27 cellular contexts compared by ENCODE assay signal in genomic region chr5:174981416-174981815, GRCh38.
A peak's percentile ranks its signal among the peaks of the same experiment; 100 is the strongest.
DNase-seq lines count a peak whose midpoint lies in the region; FAIRE-seq and TF ChIP-seq lines count a peak whose summit lies in the region.
"Had no signal": no experiment of that assay in that cellular context is flagged by ENCODE, and none has a peak within 500 bp of the region (broad histone marks: within the 10 kb centered on the region; RNA-seq: fewer than 3 reads in every experiment).

No MANE protein-coding gene starts in this region.

- H3K27me3 Mint-ChIP-seq in nephron progenitor cell (ENCODE audit: low read depth, poor library complexity) (peaks cover 3% of the 10 kb centered on the region), progenitor cell of endocrine pancreas (peaks cover 2% of the 10 kb centered on the region), type B pancreatic cell (no peaks in the 10 kb centered on the region)

- no peak overlapping the region for H2BK20ac ChIP-seq in H1 (ENCODE audit: low read length)

- H2AK5ac ChIP-seq in H1 (ENCODE audit: low read depth, low read length): no peak overlapping the region

- no peak overlapping the region for H2BK15ac ChIP-seq in H1 (ENCODE audit: low read length)

- H3K4me1 Mint-ChIP-seq in nephron progenitor cell (peaks cover 28% of the 10 kb centered on the region), progenitor cell of endocrine pancreas (ENCODE audit: low read depth) (peaks cover 24% of the 10 kb centered on the region), type B pancreatic cell (ENCODE audit: unreplicated experiment) (peaks cover 13% of the 10 kb centered on the region)
- H3K4me1 Mint-ChIP-seq: CD14-positive monocyte; CD4-positive, alpha-beta memory T cell; CD4-positive, CD25-positive, alpha-beta regulatory T cell; CD8-positive, alpha-beta memory T cell had no signal

- TF ChIP-seq EP300 in H1 (IDR thresholded peaks at IDR 0.05; ENCODE audit: borderline replicate concordance in 1 of 2, low read depth in 2 of 2, low read length in 2 of 2): no peak

- H2BK12ac ChIP-seq in H1 (ENCODE audit: low read depth, low read length): no peak overlapping the region

- WGBS in H1 (ENCODE audit: extremely low coverage in 1 of 2, insufficient coverage in 1 of 2, insufficient read length in 1 of 2, insufficient replicate concordance in 2 of 2, low coverage in 1 of 2, low lambda C conversion rate in 2 of 2, missing lambda C conversion rate in 1 of 2), 2 experiments: 89% methylated on average over 6 of the region's 6 CpGs; no CpG with 5 or more reads in 1 of the 2 experiments

- H3K23ac ChIP-seq in H1 (ENCODE audit: insufficient read length): no peak overlapping the region

- no peak overlapping the region for H4K5ac ChIP-seq in H1 (ENCODE audit: insufficient read length, low read depth, low read length)

- H3K9me3 Mint-ChIP-seq in nephron progenitor cell (peaks cover 3% of the 10 kb centered on the region), progenitor cell of endocrine pancreas (ENCODE audit: low read depth) (peaks cover 4% of the 10 kb centered on the region), type B pancreatic cell (peaks cover 4% of the 10 kb centered on the region)
- H3K9me3 Mint-ChIP-seq: CD4-positive, alpha-beta memory T cell had no signal

- no peak for TF ChIP-seq CTCF in H1 (IDR thresholded peaks at IDR 0.05; ENCODE audit: control extremely low read depth in 1 of 3, insufficient read depth in 1 of 3, low read depth in 1 of 3, low read length in 3 of 3)
- TF ChIP-seq CTCF in nephron progenitor cell (IDR thresholded peaks at IDR 0.05): no peak
- TF ChIP-seq CTCF in progenitor cell of endocrine pancreas (IDR thresholded peaks at IDR 0.05; ENCODE audit: unreplicated experiment): no peak
- no peak for TF ChIP-seq CTCF in type B pancreatic cell (conservative IDR thresholded peaks at IDR 0.05)

- no peak overlapping the region for H3K4me3 ChIP-seq in H1 (ENCODE audit: extremely low read depth in 1 of 4, insufficient read depth in 2 of 4, low read depth in 3 of 4, low read length in 4 of 4)
- H3K4me3 ChIP-seq: BLaER1, GM12878 had no signal

- no peak overlapping the region for H2BK5ac ChIP-seq in H1 (ENCODE audit: low read depth, low read length)

- DNase-seq in H1 (ENCODE audit: low read depth in 1 of 2, low spot score in 2 of 2) (no peak), nephron progenitor cell (no peak), progenitor cell of endocrine pancreas (ENCODE audit: low spot score, unreplicated experiment) (no peak), type B pancreatic cell (ENCODE audit: extremely low spot score, unreplicated experiment) (no peak), GDM1 (lab: John Stamatoyannopoulos, UW) (no peak), NCI-H1436 (lab: John Stamatoyannopoulos, UW) (no peak), NCI-H2081 treated with DMSO at 0.1 percent for 48 hours (lab: John Stamatoyannopoulos, UW) (no peak)
- no peak for DNase-seq in activated effector memory CD4-positive, alpha-beta T cell treated with Interleukin-2 at 50 U/mL for 16 hours
- DNase-seq: 8988T; ACHN; BE2C; C1 segment of cervical spinal cord; CD4-positive, alpha-beta memory T cell; CD4-positive, CD25-positive, alpha-beta regulatory T cell; CD8-positive, alpha-beta memory T cell; COR-L47; DMS 273 treated with DMSO at 0.1 percent for 48 hours; DMS153; DMS53; DMS79 treated with DMSO at 0.1 percent for 48 hours had no signal

- no peaks in the 10 kb centered on the region for H3K79me1 ChIP-seq in H1 (ENCODE audit: low read depth, low read length)

- H3K27ac ChIP-seq in H1 (ENCODE audit: low read depth, low read length): no peak overlapping the region
- H3K27ac ChIP-seq: BLaER1 had no signal

- H3K4me3 Mint-ChIP-seq in nephron progenitor cell: no peak overlapping the region
- H3K4me3 Mint-ChIP-seq in progenitor cell of endocrine pancreas (ENCODE audit: low read depth): no peak overlapping the region
- H3K4me3 Mint-ChIP-seq in type B pancreatic cell: no peak overlapping the region
- H3K4me3 Mint-ChIP-seq: CD14-positive monocyte; CD4-positive, alpha-beta memory T cell; CD4-positive, CD25-positive, alpha-beta regulatory T cell; CD8-positive, alpha-beta memory T cell had no signal

- no peak overlapping the region for H3K14ac ChIP-seq in H1 (ENCODE audit: insufficient read length)

- no peak overlapping the region for H4K91ac ChIP-seq in H1 (replicated peaks; ENCODE audit: insufficient read length, low read length)

- POLR2A ChIA-PET in H1 (lab: Charles Lee; ENCODE audit: partially characterized antibody): no interaction called here

- H3K18ac ChIP-seq in H1 (ENCODE audit: extremely low read depth, low read length): no peak overlapping the region

- no peak for TF ChIP-seq POLR2A in H1 (IDR thresholded peaks at IDR 0.05; ENCODE audit: control extremely low read depth in 1 of 2, low read depth in 2 of 2, low read length in 2 of 2)

- no peaks in the 10 kb centered on the region for H3K36me3 ChIP-seq in H1 (ENCODE audit: control insufficient read depth in 2 of 4, insufficient read depth in 4 of 4, low read length in 3 of 4)
- H3K36me3 ChIP-seq: BE2C, BLaER1 had no signal

- H3K79me2 ChIP-seq in H1 (ENCODE audit: control insufficient read depth in 1 of 2, insufficient read depth in 2 of 2, low read length in 2 of 2): no peaks in the 10 kb centered on the region

- H4K20me1 ChIP-seq in H1 (replicated peaks in 1 of 2; ENCODE audit: control insufficient read depth in 1 of 2, insufficient read depth in 2 of 2, low read length in 2 of 2): no peaks in the 10 kb centered on the region
- H4K20me1 ChIP-seq: BLaER1 had no signal

- CTCF ChIA-PET in H1 (lab: Charles Lee; ENCODE audit: partially characterized antibody): no interaction called here

- no peak overlapping the region for H3K4me2 ChIP-seq in H1 (ENCODE audit: insufficient read depth in 1 of 2, low read depth in 2 of 2, low read length in 2 of 2)
- H3K4me2 ChIP-seq: BLaER1 had no signal

- H2BK120ac ChIP-seq in H1 (replicated peaks; ENCODE audit: low read depth, low read length): no peak overlapping the region

- H4K8ac ChIP-seq in H1 (ENCODE audit: extremely low read depth, insufficient read depth, low read length): no peak overlapping the region

- no peak for TF ChIP-seq RAD21 in H1 (IDR thresholded peaks at IDR 0.05 in 1 of 2, conservative IDR thresholded peaks at IDR 0.05 in 1 of 2; ENCODE audit: low read depth in 2 of 2, low read length in 2 of 2)

- no peak for FAIRE-seq in H1 (lab: Jason Lieb, UNC)
- FAIRE-seq: A204.1, G401.6, GM12878, GM12892, GM18507 had no signal

- H3K23me2 ChIP-seq in H1 (ENCODE audit: low read depth, low read length): no peaks in the 10 kb centered on the region

- no peak overlapping the region for H3K56ac ChIP-seq in H1 (replicated peaks; ENCODE audit: insufficient read length, low read depth, low read length)

- H3K27me3 ChIP-seq in H1 (replicated peaks in 1 of 4; ENCODE audit: control insufficient read depth in 3 of 4, extremely low read depth in 1 of 4, insufficient read depth in 3 of 4, low read length in 3 of 4): no peaks in the 10 kb centered on the region
- H3K27me3 ChIP-seq: BE2C, BLaER1 had no signal

- H3K4me1 ChIP-seq in H1 (replicated peaks in 1 of 4; ENCODE audit: control insufficient read depth in 3 of 4, insufficient read depth in 4 of 4, low read length in 3 of 4): no peaks in the 10 kb centered on the region; a peak in 1 of 7 replicates
- H3K4me1 ChIP-seq: BE2C, BLaER1 had no signal

- H3K4ac ChIP-seq in H1 (replicated peaks; ENCODE audit: insufficient read length, low read depth, low read length): no peak overlapping the region

- H2AFZ ChIP-seq in H1 (ENCODE audit: low read length): 0 out of 2 replicates have a peak overlapping the region, but pooled peaks have one; percentile 58

- peak overlapping the region; percentile 32 for H3K27ac Mint-ChIP-seq in nephron progenitor cell
- H3K27ac Mint-ChIP-seq in progenitor cell of endocrine pancreas: peak overlapping the region; percentile 70
- peak overlapping the region; percentile 8 for H3K27ac Mint-ChIP-seq in type B pancreatic cell
- H3K27ac Mint-ChIP-seq: CD14-positive monocyte; CD4-positive, alpha-beta memory T cell; CD4-positive, CD25-positive, alpha-beta regulatory T cell had no signal

- no peaks in the 10 kb centered on the region for H3K9me3 ChIP-seq in H1 (ENCODE audit: insufficient read depth in 2 of 2, low read depth in 1 of 2, low read length in 1 of 2)
- H3K9me3 ChIP-seq: BE2C, BLaER1 had no signal

- no peak overlapping the region; a peak in 1 of 7 replicates for H3K9ac ChIP-seq in H1 (replicated peaks in 1 of 4; ENCODE audit: extremely low read depth in 1 of 4, low read depth in 3 of 4, low read length in 3 of 4)
- H3K9ac ChIP-seq: BLaER1 had no signal

- H3K36me3 Mint-ChIP-seq in nephron progenitor cell (ENCODE audit: low read depth) (no peaks in the 10 kb centered on the region), progenitor cell of endocrine pancreas (ENCODE audit: insufficient read depth) (no peaks in the 10 kb centered on the region), type B pancreatic cell (no peaks in the 10 kb centered on the region)
- H3K36me3 Mint-ChIP-seq: CD14-positive monocyte; CD4-positive, alpha-beta memory T cell; CD4-positive, CD25-positive, alpha-beta regulatory T cell; CD8-positive, alpha-beta memory T cell had no signal

TF ChIP-seq in H1, 55 proteins besides CTCF, POLR2A, EP300 and RAD21 (continues in another document):
- no peak for TF ChIP-seq KDM1A (IDR thresholded peaks at IDR 0.05; ENCODE audit: borderline replicate concordance, low read length)
- TF ChIP-seq, protein P1, sequence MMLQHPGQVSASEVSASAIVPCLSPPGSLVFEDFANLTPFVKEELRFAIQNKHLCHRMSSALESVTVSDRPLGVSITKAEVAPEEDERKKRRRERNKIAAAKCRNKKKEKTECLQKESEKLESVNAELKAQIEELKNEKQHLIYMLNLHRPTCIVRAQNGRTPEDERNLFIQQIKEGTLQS (IDR thresholded peaks at IDR 0.05; ENCODE audit: insufficient read depth, low read depth, low read length): no peak
- TF ChIP-seq SP1 (IDR thresholded peaks at IDR 0.05; ENCODE audit: low read depth, low read length): no peak
- TF ChIP-seq NANOG (IDR thresholded peaks at IDR 0.05; ENCODE audit: insufficient read depth, low read depth, low read length, poor library complexity, severe bottlenecking): no peak
- no peak for TF ChIP-seq TBP (IDR thresholded peaks at IDR 0.05; ENCODE audit: low read depth, low read length)
- TF ChIP-seq RNF2 (IDR thresholded peaks at IDR 0.05; ENCODE audit: borderline replicate concordance, low read depth, low read length, missing control alignments, poor library complexity, severe bottlenecking): no peak
- TF ChIP-seq KDM4A (IDR thresholded peaks at IDR 0.05; ENCODE audit: low read depth, low read length, severe bottlenecking): no peak
- TF ChIP-seq ASH2L (IDR thresholded peaks at IDR 0.05; ENCODE audit: low read length): no peak
- no peak for TF ChIP-seq CREB1 (IDR thresholded peaks at IDR 0.05)
- TF ChIP-seq MAX (IDR thresholded peaks at IDR 0.05): no peak
- TF ChIP-seq POU5F1 (IDR thresholded peaks at IDR 0.05; ENCODE audit: low read depth, low read length): no peak
- no peak for TF ChIP-seq RXRA (IDR thresholded peaks at IDR 0.05; ENCODE audit: insufficient read depth, low read depth, low read length)

Comparison
In these comparisons a context has a peak if more than half of its experiments do, and no peak if none do; other contexts are left out.
1. H3K27ac Mint-ChIP-seq: peak in every context shown above with its lines; median percentile 70 in progenitor cell of endocrine pancreas; 32 in nephron progenitor cell; 8 in type B pancreatic cell.